In the genomic region with DNA sequence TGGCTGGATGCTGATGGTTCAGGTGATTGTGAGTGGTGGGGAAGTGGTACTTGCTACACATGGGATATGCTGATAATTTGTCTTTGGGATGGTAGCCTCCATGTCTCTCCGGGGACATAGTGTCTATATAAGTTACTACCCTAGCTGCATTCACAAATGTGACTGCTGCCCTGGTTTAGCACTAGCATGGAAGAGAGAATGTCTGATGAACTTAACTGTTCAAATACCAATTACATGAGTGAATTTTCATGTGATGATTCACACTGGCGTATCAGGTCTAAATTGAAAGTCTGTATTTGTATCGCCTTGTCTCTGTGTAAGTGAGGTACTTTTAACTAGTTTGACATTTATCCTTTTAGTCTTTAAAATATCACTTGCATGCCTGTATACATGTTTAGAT, we compare ENCODE assay signal across 12 cellular contexts. TPM values are rescaled to one million over a fixed set of nuclear protein-coding genes. Genes with fewer than 3 reads are reported as not detected.
DNase-seq lines count a peak whose midpoint lies in the region; ATAC-seq and TF ChIP-seq lines count a peak whose summit lies in the region.
"Had no signal": no experiment of that assay in that cellular context is flagged by ENCODE, and none has a peak within 500 bp of the region (broad histone marks: within the 10 kb centered on the region; RNA-seq: fewer than 3 reads in every experiment).

No MANE protein-coding gene starts in this region.

- H3K4me2 ChIP-seq in GM23338: peak overlapping the region; percentile 35; the same call in 1 of the 2 replicates

- H3K4me1 Mint-ChIP-seq in GM23338: peaks cover 66% of the 10 kb centered on the region
- peaks cover 88% of the 10 kb centered on the region for H3K4me1 Mint-ChIP-seq in activated T-helper 1 cell treated with anti-CD3 and anti-CD28 coated beads, Interleukin-12 subunit alpha, Interleukin-12 subunit beta, Interleukin-2, Interleukin-4 antibody, amounts not matched to agents 30 ng/mL and 10 ng/mL and 1 ng/mL, durations not matched to agents 14 hours and 24 hours and 36 hours (ENCODE audit: low read depth)

- H3K9me3 Mint-ChIP-seq in GM23338: no peaks in the 10 kb centered on the region; the same call in 2 of the 3 replicates
- H3K9me3 Mint-ChIP-seq in activated T-helper 1 cell treated with anti-CD3 and anti-CD28 coated beads, Interleukin-12 subunit alpha, Interleukin-12 subunit beta, Interleukin-2, Interleukin-4 antibody, amounts not matched to agents 30 ng/mL and 10 ng/mL and 1 ng/mL, durations not matched to agents 14 hours and 24 hours and 36 hours: peaks cover 4% of the 10 kb centered on the region

- peak overlapping the region; percentile 1 for H3K4me3 ChIP-seq in AG10803 (ENCODE audit: low read length)
- H3K4me3 ChIP-seq in GM23338: no peak overlapping the region
- H3K4me3 ChIP-seq in kidney epithelial cell (ENCODE audit: low read depth, low read length): no peak overlapping the region
- no peak overlapping the region for H3K4me3 ChIP-seq in psoas muscle

- H3K4me1 ChIP-seq in GM23338 (ENCODE audit: insufficient read depth) (peaks cover 63% of the 10 kb centered on the region), psoas muscle (peaks cover 25% of the 10 kb centered on the region)

- no peaks in the 10 kb centered on the region for H3F3A ChIP-seq in GM23338 (replicated peaks; ENCODE audit: low read depth)

- H3K36me3 ChIP-seq in GM23338 (ENCODE audit: insufficient read depth) (no peaks in the 10 kb centered on the region), kidney epithelial cell (ENCODE audit: control insufficient read depth, insufficient read depth, low read length) (no peaks in the 10 kb centered on the region), psoas muscle (ENCODE audit: insufficient read depth in 1 of 2, low read depth in 1 of 2) (no peaks in the 10 kb centered on the region)

- peaks cover 100% of the 10 kb centered on the region for H3K79me2 ChIP-seq in GM23338 (replicated peaks; ENCODE audit: insufficient read depth)

- no peaks in the 10 kb centered on the region for H3K9me2 ChIP-seq in GM23338 (ENCODE audit: insufficient read depth)

- H4K20me1 ChIP-seq in GM23338 (replicated peaks; ENCODE audit: insufficient read depth): peaks cover 50% of the 10 kb centered on the region

- no peak overlapping the region for H3K27ac ChIP-seq in GM23338 (ENCODE audit: low read depth)
- no peak overlapping the region for H3K27ac ChIP-seq in psoas muscle

- intact Hi-C loops in activated T-helper 1 cell treated with anti-CD3 and anti-CD28 coated beads, Interleukin-12 subunit alpha, Interleukin-12 subunit beta, Interleukin-2, Interleukin-4 antibody, amounts not matched to agents 30 ng/mL and 10 ng/mL and 1 ng/mL, durations not matched to agents 14 hours and 24 hours and 36 hours (cut with micrococcal nuclease): loop anchor here (1.0 to 10.0 kb wide), 3 partner anchors 11 to 1485 kb away; a partner anchor contains a TSS
- intact Hi-C loops in psoas muscle (cut with DNase I): no loop called here

- no peak overlapping the region for H3K4me3 Mint-ChIP-seq in GM23338
- H3K4me3 Mint-ChIP-seq in activated T-helper 1 cell treated with anti-CD3 and anti-CD28 coated beads, Interleukin-12 subunit alpha, Interleukin-12 subunit beta, Interleukin-2, Interleukin-4 antibody, amounts not matched to agents 30 ng/mL and 10 ng/mL and 1 ng/mL, durations not matched to agents 14 hours and 24 hours and 36 hours: peak overlapping the region; percentile 66

- peak; percentile 38 for DNase-seq in AG10803 (ENCODE audit: low read depth)
- DNase-seq in GM23338 (ENCODE audit: low spot score): no peak
- no peak for DNase-seq in activated T-helper 1 cell treated with anti-CD3 and anti-CD28 coated beads, Interleukin-12 subunit alpha, Interleukin-12 subunit beta, Interleukin-2, Interleukin-4 antibody, amounts not matched to agents 30 ng/mL and 10 ng/mL and 1 ng/mL, durations not matched to agents 14 hours and 24 hours and 36 hours (ENCODE audit: low spot score)
- DNase-seq in kidney epithelial cell (ENCODE audit: low read depth): peak; percentile 55
- DNase-seq in psoas muscle: no peak
- no peak for DNase-seq in activated CD8-positive, alpha-beta memory T cell treated with anti-CD3 and anti-CD28 coated beads, Interleukin-2, amount 50 U/mL, for 48 hours
- DNase-seq: activated gamma-delta T cell treated with Interleukin-2 at 50 U/mL for 16 hours; NCI-H2227 treated with DMSO at 0.1 percent for 48 hours; stimulated activated CD4-positive, alpha-beta T cell treated with anti-CD3 and anti-CD28 coated beads, Interleukin-1b, Interleukin-23, amount 100 ng/mL, for 48 hours had no signal

- TF ChIP-seq CTCF in AG10803 (conservative IDR thresholded peaks at IDR 0.05; ENCODE audit: low read length): no peak
- TF ChIP-seq CTCF in GM23338 (conservative IDR thresholded peaks at IDR 0.05; ENCODE audit: low read depth in 2 of 2): no peak
- no peak for TF ChIP-seq CTCF in kidney epithelial cell (IDR thresholded peaks at IDR 0.05; ENCODE audit: insufficient read depth, low read length, poor library complexity, severe bottlenecking)
- no peak for TF ChIP-seq CTCF in psoas muscle (IDR thresholded peaks at IDR 0.05)

- no peak overlapping the region for H3K27ac Mint-ChIP-seq in GM23338
- peak overlapping the region; percentile 77 for H3K27ac Mint-ChIP-seq in activated T-helper 1 cell treated with anti-CD3 and anti-CD28 coated beads, Interleukin-12 subunit alpha, Interleukin-12 subunit beta, Interleukin-2, Interleukin-4 antibody, amounts not matched to agents 30 ng/mL and 10 ng/mL and 1 ng/mL, durations not matched to agents 14 hours and 24 hours and 36 hours

- 94 to 98% (median 96%) methylated on average over 3 of the region's 3 CpGs for WGBS in psoas muscle, 3 donors

- ATAC-seq in GM23338: no peak
- ATAC-seq in psoas muscle: no peak
- no peak for ATAC-seq in HG03442 (IDR thresholded peaks at IDR 0.05; ENCODE audit: unreplicated experiment)
- no peak for ATAC-seq in GM19023 (IDR thresholded peaks at IDR 0.05; ENCODE audit: unreplicated experiment)
- ATAC-seq: HepG2 had no signal

- H3K27me3 ChIP-seq in GM23338 (ENCODE audit: insufficient read depth) (no peaks in the 10 kb centered on the region), kidney epithelial cell (ENCODE audit: control insufficient read depth, insufficient read depth, low read length) (no peaks in the 10 kb centered on the region), psoas muscle (ENCODE audit: insufficient read depth in 3 of 3, low read length in 2 of 3) (no peaks in the 10 kb centered on the region)

- H3K27me3 Mint-ChIP-seq in GM23338 (ENCODE audit: insufficient read depth, low read depth, poor library complexity): peaks cover 7% of the 10 kb centered on the region
- no peaks in the 10 kb centered on the region for H3K27me3 Mint-ChIP-seq in activated T-helper 1 cell treated with anti-CD3 and anti-CD28 coated beads, Interleukin-12 subunit alpha, Interleukin-12 subunit beta, Interleukin-2, Interleukin-4 antibody, amounts not matched to agents 30 ng/mL and 10 ng/mL and 1 ng/mL, durations not matched to agents 14 hours and 24 hours and 36 hours (ENCODE audit: insufficient read depth)

- H2AFZ ChIP-seq in GM23338: no peak overlapping the region

- peaks cover 8% of the 10 kb centered on the region; the same call in 2 of the 3 replicates for H3K36me3 Mint-ChIP-seq in GM23338 (ENCODE audit: low read depth)
- H3K36me3 Mint-ChIP-seq in activated T-helper 1 cell treated with anti-CD3 and anti-CD28 coated beads, Interleukin-12 subunit alpha, Interleukin-12 subunit beta, Interleukin-2, Interleukin-4 antibody, amounts not matched to agents 30 ng/mL and 10 ng/mL and 1 ng/mL, durations not matched to agents 14 hours and 24 hours and 36 hours (ENCODE audit: low read depth): peaks cover 12% of the 10 kb centered on the region

- peaks cover 16% of the 10 kb centered on the region for H3K9me3 ChIP-seq in psoas muscle

TF ChIP-seq in GM23338, 12 proteins besides CTCF, POLR2A, EP300 and RAD21 (continues in another document):
- TF ChIP-seq STAT1 (IDR thresholded peaks at IDR 0.05; ENCODE audit: unreplicated experiment) (no peak), JUNB (IDR thresholded peaks at IDR 0.05; ENCODE audit: unreplicated experiment) (no peak)
- TF ChIP-seq, protein P1, sequence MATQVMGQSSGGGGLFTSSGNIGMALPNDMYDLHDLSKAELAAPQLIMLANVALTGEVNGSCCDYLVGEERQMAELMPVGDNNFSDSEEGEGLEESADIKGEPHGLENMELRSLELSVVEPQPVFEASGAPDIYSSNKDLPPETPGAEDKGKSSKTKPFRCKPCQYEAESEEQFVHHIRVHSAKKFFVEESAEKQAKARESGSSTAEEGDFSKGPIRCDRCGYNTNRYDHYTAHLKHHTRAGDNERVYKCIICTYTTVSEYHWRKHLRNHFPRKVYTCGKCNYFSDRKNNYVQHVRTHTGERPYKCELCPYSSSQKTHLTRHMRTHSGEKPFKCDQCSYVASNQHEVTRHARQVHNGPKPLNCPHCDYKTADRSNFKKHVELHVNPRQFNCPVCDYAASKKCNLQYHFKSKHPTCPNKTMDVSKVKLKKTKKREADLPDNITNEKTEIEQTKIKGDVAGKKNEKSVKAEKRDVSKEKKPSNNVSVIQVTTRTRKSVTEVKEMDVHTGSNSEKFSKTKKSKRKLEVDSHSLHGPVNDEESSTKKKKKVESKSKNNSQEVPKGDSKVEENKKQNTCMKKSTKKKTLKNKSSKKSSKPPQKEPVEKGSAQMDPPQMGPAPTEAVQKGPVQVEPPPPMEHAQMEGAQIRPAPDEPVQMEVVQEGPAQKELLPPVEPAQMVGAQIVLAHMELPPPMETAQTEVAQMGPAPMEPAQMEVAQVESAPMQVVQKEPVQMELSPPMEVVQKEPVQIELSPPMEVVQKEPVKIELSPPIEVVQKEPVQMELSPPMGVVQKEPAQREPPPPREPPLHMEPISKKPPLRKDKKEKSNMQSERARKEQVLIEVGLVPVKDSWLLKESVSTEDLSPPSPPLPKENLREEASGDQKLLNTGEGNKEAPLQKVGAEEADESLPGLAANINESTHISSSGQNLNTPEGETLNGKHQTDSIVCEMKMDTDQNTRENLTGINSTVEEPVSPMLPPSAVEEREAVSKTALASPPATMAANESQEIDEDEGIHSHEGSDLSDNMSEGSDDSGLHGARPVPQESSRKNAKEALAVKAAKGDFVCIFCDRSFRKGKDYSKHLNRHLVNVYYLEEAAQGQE (IDR thresholded peaks at IDR 0.05; ENCODE audit: unreplicated experiment): no peak

RNA-seq across cellular contexts. Expression of a gene that starts 34.4 kb away (rescaled TPM):
- 107 and 118 TPM in 2 replicates for total RNA-seq in GM23338 (2014; rRNA removed; shearing (Covaris generic))
- polyA plus RNA-seq in GM23338 (2016; fragmentation: Nextera tagmentation; extraction: Ambion mirVana): 54.7 and 76.4 TPM in 2 replicates
- total RNA-seq in activated T-helper 1 cell treated with anti-CD3 and anti-CD28 coated beads, Interleukin-12 subunit alpha, Interleukin-12 subunit beta, Interleukin-2, Interleukin-4 antibody, amounts not matched to agents 30 ng/mL and 10 ng/mL and 1 ng/mL, durations not matched to agents 14 hours and 24 hours and 36 hours: 66.4 and 71.6 TPM in 2 replicates
- total RNA-seq in kidney epithelial cell: 23.4 and 28.5 TPM in 2 replicates
- 10 to 100 TPM; 28.5 to 56.3 (median 37.9) TPM for total RNA-seq in psoas muscle
- 10 to 100 TPM in 1 of 3 donors, 1 to 10 TPM in 2; 3.9 to 13.4 (median 5.8) TPM for polyA plus RNA-seq in psoas muscle

Comparison
In these comparisons a context has a peak if more than half of its experiments do, and no peak if none do; other contexts are left out.
1. DNase-seq: peak in AG10803 (single experiment) and kidney epithelial cell (single experiment); none in GM23338 (single experiment), activated T-helper 1 cell treated with anti-CD3 and anti-CD28 coated beads, Interleukin-12 subunit alpha, Interleukin-12 subunit beta, Interleukin-2, Interleukin-4 antibody, amounts not matched to agents 30 ng/mL and 10 ng/mL and 1 ng/mL, durations not matched to agents 14 hours and 24 hours and 36 hours (single experiment), psoas muscle (0 of 2) and activated CD8-positive, alpha-beta memory T cell treated with anti-CD3 and anti-CD28 coated beads, Interleukin-2, amount 50 U/mL, for 48 hours (single experiment).